20 cellular contexts compared by ENCODE assay signal in genomic region chr17:44826123-44826790, GRCh38. TPM values are rescaled to one million over a fixed set of nuclear protein-coding genes. Genes with fewer than 3 reads are reported as not detected.
DNase-seq lines count a peak whose midpoint lies in the region; ATAC-seq and TF ChIP-seq lines count a peak whose summit lies in the region.
"Had no signal": no experiment of that assay in that cellular context is flagged by ENCODE, and none has a peak within 500 bp of the region (broad histone marks: within the 10 kb centered on the region; RNA-seq: fewer than 3 reads in every experiment).

No MANE protein-coding gene starts in this region.

- no peaks in the 10 kb centered on the region for H3K9me3 ChIP-seq in BLaER1 treated with 17β-estradiol and CSF1 and Interleukin-3, amounts not matched to agents 10 nM and 100 nM (replicated peaks in 1 of 11)
- H3K9me3 ChIP-seq in osteoblast (ENCODE audit: low read depth, low read length): no peaks in the 10 kb centered on the region

- intact Hi-C loops in natural killer cell (cut with micrococcal nuclease): no loop called here

- peaks cover 20 to 41% (median 40%) of the 10 kb centered on the region in 10 experiments for H3K4me1 ChIP-seq in BLaER1 treated with 17β-estradiol and CSF1 and Interleukin-3, amounts not matched to agents 10 nM and 100 nM
- peaks cover 30% of the 10 kb centered on the region for H3K4me1 ChIP-seq in osteoblast (ENCODE audit: insufficient read depth, low read length)

- peaks cover 70% of the 10 kb centered on the region for H3K79me2 ChIP-seq in osteoblast (ENCODE audit: insufficient read depth, low read length)

- DNase-seq in HT1080 (ENCODE audit: low read depth): peak; percentile 79
- peak; percentile 19 for DNase-seq in astrocyte of the spinal cord (ENCODE audit: low read depth, low spot score)
- DNase-seq in osteoblast (ENCODE audit: insufficient read length, low spot score, missing footprints): peak; percentile 77
- DNase-seq in amygdala (lab: John Stamatoyannopoulos, UW): no peak
- DNase-seq in natural killer cell: no peak
- DNase-seq in putamen (ENCODE audit: low spot score): no peak
- DNase-seq: activated CD4-positive, alpha-beta T cell treated with anti-CD3 and anti-CD28 coated beads for 36 hours; activated naive CD4-positive, alpha-beta T cell treated with anti-CD3 and anti-CD28 coated beads for 36 hours; CD8-positive, alpha-beta memory T cell; effector memory CD8-positive, alpha-beta T cell; KG1; NCI-H1105; NCI-H526; stimulated activated naive B cell treated with anti-CD40 and anti-IgM and Interleukin-4, amounts not matched to agents 10 μg/mL and 1 μg/mL and 100 μg/mL, for 72 hours had no signal

- no peaks in the 10 kb centered on the region for H3K9me3 Mint-ChIP-seq in natural killer cell
- H3K9me3 Mint-ChIP-seq: activated naive CD4-positive, alpha-beta T cell treated with anti-CD3 and anti-CD28 coated beads for 36 hours; CD8-positive, alpha-beta memory T cell; effector memory CD8-positive, alpha-beta T cell; stimulated activated naive B cell treated with anti-CD40 and anti-IgM and Interleukin-4, amounts not matched to agents 10 μg/mL and 1 μg/mL and 100 μg/mL, for 72 hours had no signal

- peaks cover 25 to 27% of the 10 kb centered on the region in 2 donors for H3K27me3 Mint-ChIP-seq in natural killer cell (ENCODE audit: low read depth in 2 of 2)

- H3K27ac ChIP-seq in BLaER1 treated with 17β-estradiol and CSF1 and Interleukin-3, amounts not matched to agents 10 nM and 100 nM: peak overlapping the region in 10 of 11 experiments; percentile 3 to 91 (median 76); a peak in 17 of 22 replicates
- H3K27ac ChIP-seq in osteoblast (ENCODE audit: low read depth, low read length): peak overlapping the region; percentile 46

- TF ChIP-seq CTCF in astrocyte of the spinal cord (IDR thresholded peaks at IDR 0.05; ENCODE audit: low read depth, low read length) (no peak), osteoblast (IDR thresholded peaks at IDR 0.05; ENCODE audit: extremely low read depth, low read depth, low read length) (no peak), natural killer cell (IDR thresholded peaks at IDR 0.05) (no peak)

- H3K27ac Mint-ChIP-seq in natural killer cell: no peak overlapping the region
- H3K27ac Mint-ChIP-seq: activated CD4-positive, alpha-beta T cell treated with anti-CD3 and anti-CD28 coated beads for 36 hours; activated naive CD4-positive, alpha-beta T cell treated with anti-CD3 and anti-CD28 coated beads for 36 hours; CD8-positive, alpha-beta memory T cell; effector memory CD8-positive, alpha-beta T cell; stimulated activated naive B cell treated with anti-CD40 and anti-IgM and Interleukin-4, amounts not matched to agents 10 μg/mL and 1 μg/mL and 100 μg/mL, for 72 hours had no signal

- peak overlapping the region in 3 of 10 experiments; percentile 5 to 30 (median 26); a peak in 2 of 20 replicates for H3K4me3 ChIP-seq in BLaER1 treated with 17β-estradiol and CSF1 and Interleukin-3, amounts not matched to agents 10 nM and 100 nM
- H3K4me3 ChIP-seq in astrocyte of the spinal cord (ENCODE audit: low read depth, low read length) (no peak overlapping the region), osteoblast (ENCODE audit: insufficient read depth, low read length) (no peak overlapping the region)

- peaks cover 0 to 29% (median 0%) of the 10 kb centered on the region in 11 experiments; a peak in 9 of 22 replicates for H4K20me1 ChIP-seq in BLaER1 treated with 17β-estradiol and CSF1 and Interleukin-3, amounts not matched to agents 10 nM and 100 nM
- H4K20me1 ChIP-seq in osteoblast (ENCODE audit: insufficient read depth, low read length): peaks cover 2% of the 10 kb centered on the region

- H2AFZ ChIP-seq in osteoblast (ENCODE audit: low read length): no peak overlapping the region

- H3K4me1 Mint-ChIP-seq in natural killer cell: peaks cover 9 to 16% of the 10 kb centered on the region in 2 donors

- in situ Hi-C loops in astrocyte of the spinal cord (cut with HindIII; ENCODE audit: low sequenced_read_pairs): no loop called here

- H3K4me2 ChIP-seq in BLaER1 treated with 17β-estradiol and CSF1 and Interleukin-3, amounts not matched to agents 10 nM and 100 nM: peak overlapping the region; percentile 53 to 97 (median 88)
- H3K4me2 ChIP-seq in osteoblast (ENCODE audit: insufficient read depth, low read length): no peak overlapping the region

- H3K27me3 ChIP-seq in BLaER1 treated with 17β-estradiol and CSF1 and Interleukin-3, amounts not matched to agents 10 nM and 100 nM: peaks cover 46 to 55% (median 51%) of the 10 kb centered on the region in 11 experiments
- no peaks in the 10 kb centered on the region for H3K27me3 ChIP-seq in osteoblast (ENCODE audit: insufficient read depth, low read length)

- peaks cover 0 to 18% (median 0%) of the 10 kb centered on the region in 11 experiments; a peak in 6 of 22 replicates for H3K36me3 ChIP-seq in BLaER1 treated with 17β-estradiol and CSF1 and Interleukin-3, amounts not matched to agents 10 nM and 100 nM
- no peaks in the 10 kb centered on the region for H3K36me3 ChIP-seq in osteoblast (ENCODE audit: insufficient read depth, low read length)

- no peaks in the 10 kb centered on the region for H3K36me3 Mint-ChIP-seq in natural killer cell
- H3K36me3 Mint-ChIP-seq: stimulated activated naive B cell treated with anti-CD40 and anti-IgM and Interleukin-4, amounts not matched to agents 10 μg/mL and 1 μg/mL and 100 μg/mL, for 72 hours had no signal

- ATAC-seq in natural killer cell (no peak), GM19463 (IDR thresholded peaks at IDR 0.05; ENCODE audit: unreplicated experiment) (no peak)
- ATAC-seq: activated CD4-positive, alpha-beta T cell treated with anti-CD3 and anti-CD28 coated beads for 36 hours; effector memory CD8-positive, alpha-beta T cell; stimulated activated naive B cell treated with anti-CD40 and anti-IgM and Interleukin-4, amounts not matched to agents 10 μg/mL and 1 μg/mL and 100 μg/mL, for 72 hours had no signal

- peak overlapping the region in 7 of 11 experiments; percentile 24 to 50 (median 43); a peak in 8 of 22 replicates for H3K9ac ChIP-seq in BLaER1 treated with 17β-estradiol and CSF1 and Interleukin-3, amounts not matched to agents 10 nM and 100 nM

- H3K4me3 Mint-ChIP-seq in natural killer cell: no peak overlapping the region
- H3K4me3 Mint-ChIP-seq: activated CD4-positive, alpha-beta T cell treated with anti-CD3 and anti-CD28 coated beads for 36 hours; activated naive CD4-positive, alpha-beta T cell treated with anti-CD3 and anti-CD28 coated beads for 36 hours; effector memory CD8-positive, alpha-beta T cell; stimulated activated naive B cell treated with anti-CD40 and anti-IgM and Interleukin-4, amounts not matched to agents 10 μg/mL and 1 μg/mL and 100 μg/mL, for 72 hours had no signal

RNA-seq across cellular contexts. Expression of gene GJC1, which starts 3.8 kb away (rescaled TPM):
- total RNA-seq in HT1080 (2014; rRNA removed; shearing (Covaris generic)): 26.0 and 42.7 TPM in 2 replicates
- polyA plus RNA-seq in HT1080 (2015; cell fraction: cytosol; rRNA removed): 24.4 and 25.9 TPM in 2 replicates
- 27.3 and 29.2 TPM in 2 replicates for polyA plus RNA-seq in HT1080 (2015; cell fraction: nucleus; rRNA removed)
- 10.3 and 10.5 TPM in 2 replicates for total RNA-seq in osteoblast
- under 1 TPM in 1 of 3 donors, not detected in 2; 0.16 TPM for total RNA-seq in natural killer cell
- polyA plus RNA-seq: CD8-positive, alpha-beta memory T cell had no signal

RNA-seq across cellular contexts. Expression of gene HIGD1B, which starts 21.4 kb away (rescaled TPM):
- not detected in 2 replicates for total RNA-seq in HT1080 (2014; rRNA removed; shearing (Covaris generic))
- not detected in 2 replicates for polyA plus RNA-seq in HT1080 (2015; cell fraction: cytosol; rRNA removed)
- not detected in 2 replicates for polyA plus RNA-seq in HT1080 (2015; cell fraction: nucleus; rRNA removed)
- total RNA-seq in osteoblast (not detected in 2 replicates), natural killer cell (not detected)
- total RNA-seq: activated CD4-positive, alpha-beta T cell treated with anti-CD3 and anti-CD28 coated beads for 36 hours; activated naive CD4-positive, alpha-beta T cell treated with anti-CD3 and anti-CD28 coated beads for 36 hours; CD8-positive, alpha-beta memory T cell; Daoy; fibroblast of villous mesenchyme; SK-MEL-5 had no signal
- polyA plus RNA-seq: aorta had no signal

Comparison
In these comparisons a context has a peak if more than half of its experiments do, and no peak if none do; other contexts are left out.
1. DNase-seq: peak in HT1080 (single experiment), astrocyte of the spinal cord (single experiment) and osteoblast (single experiment); none in amygdala (0 of 56), natural killer cell (single experiment) and putamen (single experiment).